Comparison of ENCODE assay signal across 9 cellular contexts in the genomic region with DNA sequence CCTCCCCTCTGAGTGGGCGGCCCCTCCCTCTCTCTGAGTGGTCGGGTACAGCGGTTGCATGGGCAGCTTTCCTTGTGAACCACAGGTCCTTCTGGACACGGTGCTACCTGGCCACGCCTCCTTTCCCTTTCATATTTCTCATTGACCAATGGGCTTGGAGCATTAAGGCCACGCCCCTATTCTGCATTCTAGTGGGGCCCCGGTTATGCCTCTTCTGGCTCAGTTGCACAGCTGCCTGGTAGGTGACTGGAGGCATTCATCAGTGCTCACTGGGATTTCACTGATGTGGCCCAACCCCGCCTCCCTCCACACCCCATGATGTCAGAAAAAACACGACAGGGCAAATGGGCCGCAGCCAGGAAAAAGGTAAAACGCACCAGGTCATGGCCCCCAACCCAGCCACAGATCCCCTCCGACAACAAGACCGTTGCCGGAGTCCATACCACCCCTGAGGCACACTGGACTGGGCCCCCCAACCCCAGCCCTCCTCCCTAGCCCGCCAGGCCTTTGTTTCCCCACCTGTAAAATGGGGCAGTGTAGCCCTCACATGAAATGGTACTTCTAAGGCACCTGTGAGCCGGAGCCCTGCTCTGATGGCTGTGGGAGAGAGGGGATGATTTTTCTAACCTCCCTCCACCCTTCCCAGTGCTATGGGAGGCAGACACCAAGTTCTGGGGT. TPM values are rescaled to one million over a fixed set of nuclear protein-coding genes. Genes with fewer than 3 reads are reported as not detected.
DNase-seq lines count a peak whose midpoint lies in the region; ATAC-seq and TF ChIP-seq lines count a peak whose summit lies in the region.
"Had no signal": no experiment of that assay in that cellular context is flagged by ENCODE, and none has a peak within 500 bp of the region (broad histone marks: within the 10 kb centered on the region; RNA-seq: fewer than 3 reads in every experiment).

No MANE protein-coding gene starts in this region.

- H3K27ac ChIP-seq in GM23248 (no peak overlapping the region), OCI-LY7 (ENCODE audit: low read depth, low read length, poor library complexity, severe bottlenecking) (no peak overlapping the region), aorta (ENCODE audit: low read depth in 1 of 2, low read length in 2 of 2) (no peak overlapping the region)

- no peak overlapping the region for H2AFZ ChIP-seq in GM23248
- peak overlapping the region; percentile 34; the same call in 1 of the 2 replicates for H2AFZ ChIP-seq in OCI-LY7 (ENCODE audit: low read length)

- CTCF ChIA-PET in OCI-LY7 (lab: Charles Lee; ENCODE audit: unreplicated experiment): no interaction called here

- H3K4me3 ChIP-seq in GM23248 (no peak overlapping the region), OCI-LY7 (ENCODE audit: low read depth, low read length, poor library complexity, severe bottlenecking) (no peak overlapping the region), aorta (ENCODE audit: low read length in 2 of 2) (no peak overlapping the region)

- BruUV-seq in OCI-LY7 (replicated peaks; lab: Mats Ljungman, UMichigan): no TSS peak

- WGBS in GM23248 (ENCODE audit: low coverage in 1 of 2, low lambda C conversion rate in 2 of 2, missing lambda C conversion rate in 2 of 2), 2 experiments: 75 to 83% methylated on average over 13 to 16 of the region's 16 CpGs
- WGBS in aorta, 2 donors: 76 to 83% methylated on average over 16 of the region's 16 CpGs

- POLR2A ChIA-PET in OCI-LY7 (lab: Charles Lee): interaction anchor here (1.4 kb wide), 1 partner anchor 100 kb away, joined by 3 read pairs; no protein-coding TSS in a partner anchor

- in situ Hi-C loops in GM23248 (cut with MboI): no loop called here

- no peak for TF ChIP-seq CTCF in OCI-LY7 (conservative IDR thresholded peaks at IDR 0.05; ENCODE audit: low read length)

- H4K20me1 ChIP-seq in GM23248 (ENCODE audit: insufficient read depth): no peaks in the 10 kb centered on the region
- no peaks in the 10 kb centered on the region for H4K20me1 ChIP-seq in OCI-LY7 (ENCODE audit: insufficient read depth, low read length)

- H3K36me3 ChIP-seq in GM23248 (ENCODE audit: low read depth) (no peaks in the 10 kb centered on the region), OCI-LY7 (ENCODE audit: insufficient read depth, low read length) (no peaks in the 10 kb centered on the region), aorta (ENCODE audit: control insufficient read depth in 1 of 2, insufficient read depth in 2 of 2, low read length in 1 of 2) (no peaks in the 10 kb centered on the region)

- H3K27me3 ChIP-seq in GM23248 (replicated peaks; ENCODE audit: insufficient read depth) (no peaks in the 10 kb centered on the region), aorta (ENCODE audit: control insufficient read depth in 1 of 2, insufficient read depth in 2 of 2, low read length in 1 of 2) (no peaks in the 10 kb centered on the region)

- no peaks in the 10 kb centered on the region for H3K79me2 ChIP-seq in GM23248 (ENCODE audit: insufficient read depth)
- no peaks in the 10 kb centered on the region for H3K79me2 ChIP-seq in OCI-LY7 (ENCODE audit: insufficient read depth, low read depth, low read length)

- no peaks in the 10 kb centered on the region for H3F3A ChIP-seq in GM23248 (ENCODE audit: insufficient read depth)

- DNase-seq in NCI-H2107 treated with DMSO at 0.1 percent for 48 hours (lab: John Stamatoyannopoulos, UW; ENCODE audit: unreplicated experiment) (peak; percentile 39), NCI-H2107 (lab: John Stamatoyannopoulos, UW) (no peak), GM23248 (peak; percentile 36), OCI-LY7 (ENCODE audit: low spot score) (peak; percentile 83), iPS-NIHi11 (ENCODE audit: low spot score) (peak; percentile 70), sciatic nerve (ENCODE audit: low spot score) (no peak), aorta (no peak)
- DNase-seq: right cardiac atrium had no signal

- H3K9me3 ChIP-seq in GM23248 (ENCODE audit: low read depth) (no peaks in the 10 kb centered on the region), OCI-LY7 (ENCODE audit: low read length) (no peaks in the 10 kb centered on the region), aorta (ENCODE audit: control insufficient read depth, low read length) (no peaks in the 10 kb centered on the region)

- H3K9ac ChIP-seq in GM23248: no peak overlapping the region

- H3K4me2 ChIP-seq in GM23248 (ENCODE audit: unreplicated experiment) (no peak overlapping the region), OCI-LY7 (ENCODE audit: low read length) (peak overlapping the region; percentile 39)

- intact Hi-C loops in OCI-LY7 (cut with micrococcal nuclease; ENCODE audit: unreplicated experiment): no loop called here
- intact Hi-C loops in sciatic nerve (cut with DNase I): no loop called here
- intact Hi-C loops in aorta (cut with DNase I): no loop called here

- H3K9me2 ChIP-seq in GM23248 (ENCODE audit: insufficient read depth) (no peaks in the 10 kb centered on the region), OCI-LY7 (ENCODE audit: insufficient read depth, low read length) (no peaks in the 10 kb centered on the region)

- H3K4me1 ChIP-seq in GM23248 (ENCODE audit: insufficient read depth) (peaks cover 6% of the 10 kb centered on the region; the same call in 1 of the 2 replicates), OCI-LY7 (ENCODE audit: insufficient read depth, low read length, poor library complexity, severe bottlenecking) (peaks cover 7% of the 10 kb centered on the region), aorta (ENCODE audit: control insufficient read depth in 1 of 2, insufficient read depth in 2 of 2, low read length in 2 of 2) (no peaks in the 10 kb centered on the region)

- ATAC-seq in sciatic nerve (no peak), aorta (ENCODE audit: low FRiP score) (no peak), HG02938 (IDR thresholded peaks at IDR 0.05; ENCODE audit: unreplicated experiment) (no peak)
- ATAC-seq: right cardiac atrium had no signal

RNA-seq across cellular contexts. Expression of gene NGRN, which starts 26.3 kb away (rescaled TPM):
- total RNA-seq in GM23248 (2014; rRNA removed; shearing (Covaris generic)): 98.8 and 122 TPM in 2 replicates
- 99.5 and 107 TPM in 2 replicates for polyA plus RNA-seq in GM23248 (2016; fragmentation: Nextera tagmentation; extraction: Ambion mirVana)
- total RNA-seq in OCI-LY7 (2014; rRNA removed; shearing (Covaris generic)): 65.0 and 72.8 TPM in 2 replicates
- total RNA-seq in OCI-LY7 (2022): 40.0 and 44.4 TPM in 2 replicates
- 63.8 TPM for total RNA-seq in sciatic nerve
- total RNA-seq in aorta: 10 to 100 TPM; 75.6 to 81.5 TPM
- 100 to 1,000 TPM in 1 of 2 donors, 10 to 100 TPM in 1; 87.9 to 120 TPM for polyA plus RNA-seq in aorta

RNA-seq across cellular contexts. Expression of gene TTLL13, which starts 42.5 kb away (rescaled TPM):
- total RNA-seq in GM23248 (2014; rRNA removed; shearing (Covaris generic)): not detected in 2 replicates
- polyA plus RNA-seq in GM23248 (2016; fragmentation: Nextera tagmentation; extraction: Ambion mirVana) (not detected in 2 replicates), aorta (not detected)
- 0.57 and 0.88 TPM in 2 replicates for total RNA-seq in OCI-LY7 (2014; rRNA removed; shearing (Covaris generic))
- total RNA-seq in OCI-LY7 (2022) (0.77 and 1.3 TPM in 2 replicates), sciatic nerve (0.71 TPM), aorta (not detected)

RNA-seq across cellular contexts. Expression of gene GDPGP1, which starts 57.8 kb away (rescaled TPM):
- total RNA-seq in GM23248 (2014; rRNA removed; shearing (Covaris generic)): 9.0 TPM in 2 replicates
- 1.3 TPM in 2 replicates for polyA plus RNA-seq in GM23248 (2016; fragmentation: Nextera tagmentation; extraction: Ambion mirVana)
- 8.1 and 22.3 TPM in 2 replicates for total RNA-seq in OCI-LY7 (2014; rRNA removed; shearing (Covaris generic))
- total RNA-seq in OCI-LY7 (2022): 12.1 and 12.9 TPM in 2 replicates
- 5.4 TPM for total RNA-seq in sciatic nerve
- total RNA-seq in aorta: 1 to 10 TPM; 3.3 to 7.1 TPM
- 1 to 10 TPM; 1.3 to 2.1 TPM for polyA plus RNA-seq in aorta

RNA-seq across cellular contexts. Expression of gene CIB1, which starts 58.1 kb away (rescaled TPM):
- 30.7 and 45.8 TPM in 2 replicates for total RNA-seq in GM23248 (2014; rRNA removed; shearing (Covaris generic))
- polyA plus RNA-seq in GM23248 (2016; fragmentation: Nextera tagmentation; extraction: Ambion mirVana) (123 and 129 TPM in 2 replicates), aorta (100 to 1,000 TPM in 1 of 2 donors, 10 to 100 TPM in 1; 94.2 to 128 TPM)
- 52.8 and 53.2 TPM in 2 replicates for total RNA-seq in OCI-LY7 (2014; rRNA removed; shearing (Covaris generic))
- total RNA-seq in OCI-LY7 (2022) (54.5 and 66.0 TPM in 2 replicates), sciatic nerve (43.3 TPM), aorta (10 to 100 TPM; 35.5 to 54.7 TPM)

Comparison
In these comparisons a context has a peak if more than half of its experiments do, and no peak if none do; other contexts are left out.
1. DNase-seq: peak in NCI-H2107 treated with DMSO at 0.1 percent for 48 hours (single experiment), GM23248 (single experiment), OCI-LY7 (single experiment) and iPS-NIHi11 (single experiment); none in NCI-H2107 (single experiment), sciatic nerve (single experiment) and aorta (0 of 2).